ENCODE assay signal across 10 cellular contexts in the genomic region with DNA sequence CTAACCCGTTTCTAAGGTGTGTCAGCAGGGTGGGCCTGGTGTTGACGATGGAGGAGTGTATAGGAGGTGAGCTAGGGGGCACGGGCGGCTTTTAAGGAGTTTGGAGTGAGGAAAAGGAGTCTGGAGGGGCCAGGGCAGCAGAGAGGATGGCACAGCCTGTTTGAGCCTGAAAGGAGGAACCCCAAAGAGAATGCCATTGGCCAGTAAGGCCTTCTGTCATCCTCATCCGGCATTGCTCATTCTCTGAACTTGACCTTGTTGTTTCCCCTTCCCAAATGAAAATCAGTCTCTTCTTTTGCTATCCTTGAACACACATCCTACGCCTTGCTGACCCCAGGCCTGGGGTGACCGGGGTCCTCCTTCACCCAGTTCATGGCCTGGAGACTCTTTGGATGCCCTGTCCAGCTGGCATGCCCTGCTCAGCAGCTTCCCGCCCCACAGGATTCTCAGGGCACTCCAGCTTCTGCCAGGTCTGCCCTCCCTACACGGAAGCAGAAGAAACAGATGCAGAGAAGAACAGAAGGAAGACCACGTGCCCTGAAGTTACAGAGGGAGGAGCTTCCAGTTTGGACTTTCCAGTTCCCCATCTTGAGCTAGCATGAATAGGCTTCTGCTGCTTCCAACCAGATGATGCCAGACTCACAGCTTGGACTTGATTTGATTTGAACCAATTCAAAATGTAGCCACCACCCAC. TPM values are rescaled to one million over a fixed set of nuclear protein-coding genes. Genes with fewer than 3 reads are reported as not detected.
DNase-seq lines count a peak whose midpoint lies in the region; ATAC-seq and TF ChIP-seq lines count a peak whose summit lies in the region.
"Had no signal": no experiment of that assay in that cellular context is flagged by ENCODE, and none has a peak within 500 bp of the region (broad histone marks: within the 10 kb centered on the region; RNA-seq: fewer than 3 reads in every experiment).

No MANE protein-coding gene starts in this region.

- H3K36me3 ChIP-seq in IMR-90 (ENCODE audit: control insufficient read depth, insufficient read depth, low read length) (no peaks in the 10 kb centered on the region), adrenal gland (replicated peaks in 1 of 2) (no peaks in the 10 kb centered on the region), subcutaneous abdominal adipose tissue (ENCODE audit: control insufficient read depth in 5 of 5, insufficient read depth in 5 of 5, low read length in 5 of 5) (no peaks in the 10 kb centered on the region), brain microvascular endothelial cell (replicated peaks) (no peaks in the 10 kb centered on the region)

- no peak overlapping the region for H2AK5ac ChIP-seq in IMR-90 (ENCODE audit: low read depth, low read length)

- peak overlapping the region; percentile 21 for H2AFZ ChIP-seq in IMR-90 (replicated peaks; ENCODE audit: low read length, poor library complexity)

- H2AK9ac ChIP-seq in IMR-90 (replicated peaks; ENCODE audit: low read depth, low read length, poor library complexity), result peak overlapping the region; percentile 7

- WGBS in IMR-90 (ENCODE audit: extremely low coverage in 2 of 2, insufficient read length in 1 of 2), 2 experiments, result 79% methylated on average over 6 of the region's 10 CpGs; no CpG with 5 or more reads in 1 of the 2 experiments
- 57 to 68% (median 66%) methylated on average over 8 to 10 of the region's 10 CpGs for WGBS in adrenal gland, 4 donors

- TF ChIP-seq RAD21 in IMR-90 (IDR thresholded peaks at IDR 0.05; ENCODE audit: low read length), result no peak

- no peak overlapping the region for H3K18ac ChIP-seq in IMR-90 (ENCODE audit: low read depth, low read length)

- H4K5ac ChIP-seq in IMR-90 (ENCODE audit: low read depth, low read length), result no peak overlapping the region

- no peak overlapping the region for H4K91ac ChIP-seq in IMR-90 (ENCODE audit: insufficient read depth, low read depth, low read length)

- no peak for TF ChIP-seq CTCF in IMR-90 (conservative IDR thresholded peaks at IDR 0.05; ENCODE audit: low read depth, low read length)
- no peak for TF ChIP-seq CTCF in adrenal gland (IDR thresholded peaks at IDR 0.05)
- TF ChIP-seq CTCF in brain microvascular endothelial cell (IDR thresholded peaks at IDR 0.05; ENCODE audit: low read depth, low read length, missing control alignments), result no peak

- no peak overlapping the region for H2BK5ac ChIP-seq in IMR-90 (ENCODE audit: low read depth, low read length, poor library complexity, severe bottlenecking)

- H3K4me2 ChIP-seq in IMR-90 (ENCODE audit: low read depth, low read length), result no peak overlapping the region

- H2BK20ac ChIP-seq in IMR-90 (ENCODE audit: low read depth, low read length), result no peak overlapping the region

- no peak overlapping the region for H2BK120ac ChIP-seq in IMR-90 (ENCODE audit: low read depth, low read length)

- no peak overlapping the region for H3K4me3 ChIP-seq in IMR-90 (ENCODE audit: insufficient read depth, low read depth, low read length)
- no peak overlapping the region for H3K4me3 ChIP-seq in adrenal gland
- no peak overlapping the region for H3K4me3 ChIP-seq in subcutaneous abdominal adipose tissue (ENCODE audit: low read depth in 1 of 5, low read length in 5 of 5)
- no peak overlapping the region for H3K4me3 ChIP-seq in brain microvascular endothelial cell (ENCODE audit: low read depth, low read length)

- no peak overlapping the region for H3K9ac ChIP-seq in IMR-90 (ENCODE audit: low read depth, low read length)
- no peak overlapping the region for H3K9ac ChIP-seq in subcutaneous abdominal adipose tissue (ENCODE audit: low read length in 5 of 5)

- H3K27ac ChIP-seq in IMR-90 (ENCODE audit: insufficient read depth, low read length) (no peak overlapping the region), adrenal gland (peak overlapping the region in 4 of 5 donors; percentile 67 to 82 (median 77)), subcutaneous abdominal adipose tissue (ENCODE audit: low read depth, low read length) (peak overlapping the region; percentile 46), brain microvascular endothelial cell (no peak overlapping the region)

- no peak overlapping the region for H4K8ac ChIP-seq in IMR-90 (ENCODE audit: low read depth in 2 of 2, low read length in 2 of 2)

- H2BK15ac ChIP-seq in IMR-90 (ENCODE audit: low read depth, low read length), result no peak overlapping the region

- H3K4me1 ChIP-seq in IMR-90 (ENCODE audit: control insufficient read depth, insufficient read depth, low read length) (peaks cover 2% of the 10 kb centered on the region; the same call in 1 of the 2 replicates), adrenal gland (replicated peaks in 1 of 2) (peaks cover 14 to 32% of the 10 kb centered on the region in 2 donors), subcutaneous abdominal adipose tissue (ENCODE audit: control insufficient read depth in 5 of 5, insufficient read depth in 5 of 5, low read length in 5 of 5) (peaks cover 4 to 36% (median 33%) of the 10 kb centered on the region in 5 donors)

- intact Hi-C loops in IMR-90 (cut with micrococcal nuclease), result no loop called here
- intact Hi-C loops in adrenal gland (cut with DNase I), result no loop called here
- intact Hi-C loops in left colon (cut with DNase I, micrococcal nuclease), result no loop called here

- H3K23ac ChIP-seq in IMR-90 (ENCODE audit: low read depth, low read length), result no peak overlapping the region

- no peaks in the 10 kb centered on the region for H3K9me3 ChIP-seq in IMR-90 (ENCODE audit: control insufficient read depth, insufficient read depth, low read length)
- no peaks in the 10 kb centered on the region for H3K9me3 ChIP-seq in adrenal gland (replicated peaks in 1 of 3)
- H3K9me3 ChIP-seq in subcutaneous abdominal adipose tissue (ENCODE audit: control insufficient read depth in 5 of 5, low read length in 5 of 5), result no peaks in the 10 kb centered on the region

- no peaks in the 10 kb centered on the region for H3K79me1 ChIP-seq in IMR-90 (ENCODE audit: low read depth in 1 of 2, low read length in 2 of 2)

- POLR2A ChIA-PET in IMR-90 (lab: Charles Lee; ENCODE audit: unreplicated experiment), result no interaction called here

- CTCF ChIA-PET in IMR-90 (lab: Yijun Ruan, JAX), result interaction anchor here (1.2 kb wide), 1 partner anchor 11 kb away, joined by 4 read pairs; no protein-coding TSS in a partner anchor

- H3K27me3 ChIP-seq in IMR-90 (ENCODE audit: control insufficient read depth, insufficient read depth, low read length) (no peaks in the 10 kb centered on the region; the same call in 1 of the 2 replicates), adrenal gland (no peaks in the 10 kb centered on the region), subcutaneous abdominal adipose tissue (ENCODE audit: control insufficient read depth in 5 of 5, insufficient read depth in 4 of 5, low read length in 5 of 5) (no peaks in the 10 kb centered on the region), brain microvascular endothelial cell (replicated peaks) (no peaks in the 10 kb centered on the region)

- TF ChIP-seq POLR2A in IMR-90 (IDR thresholded peaks at IDR 0.05; ENCODE audit: low read depth, low read length), result no peak
- peak in 1 of 2 donors; percentile 6 for TF ChIP-seq POLR2A in adrenal gland (IDR thresholded peaks at IDR 0.05)

- H3K14ac ChIP-seq in IMR-90 (replicated peaks; ENCODE audit: low read depth, low read length), result no peak overlapping the region

- no TSS peak for BruUV-seq in IMR-90 (replicated peaks; lab: Mats Ljungman, UMichigan)

- no peak overlapping the region for H3K56ac ChIP-seq in IMR-90 (ENCODE audit: extremely low read depth, insufficient read depth, low read length)

- in situ Hi-C loops in IMR-90 (cut with MboI; ENCODE audit: low sequenced_read_pairs), result no loop called here
- in situ Hi-C loops in brain microvascular endothelial cell (cut with HindIII; ENCODE audit: low pct_ligation_motif_present, low sequenced_read_pairs), result no loop called here

- H3K9me1 ChIP-seq in IMR-90 (ENCODE audit: insufficient read depth, low read length), result peaks cover 3% of the 10 kb centered on the region; the same call in 1 of the 2 replicates

- H4K20me1 ChIP-seq in IMR-90 (ENCODE audit: insufficient read depth, low read length), result no peaks in the 10 kb centered on the region

- no peak for ATAC-seq in IMR-90 (ENCODE audit: low read depth)
- ATAC-seq in left colon, result peak; percentile 30
- no peak for ATAC-seq in GM21528 (IDR thresholded peaks at IDR 0.05; ENCODE audit: low FRiP score, unreplicated experiment)
- no peak for ATAC-seq in GM19035 (IDR thresholded peaks at IDR 0.05; ENCODE audit: unreplicated experiment)

- dilution Hi-C loops in IMR-90 (cut with HindIII; ENCODE audit: low sequenced_read_pairs, unreplicated experiment), result no loop called here

- no peak for DNase-seq in IMR-90
- peak in 3 of 7 donors; percentile 35 to 41 (median 35) for DNase-seq in adrenal gland
- no peak for DNase-seq in left colon
- no peak for DNase-seq in SW480 (ENCODE audit: low spot score)
- DNase-seq in brain microvascular endothelial cell, result no peak
- DNase-seq: activated gamma-delta T cell; effector CD4-positive, alpha-beta T cell had no signal

- no peak overlapping the region for H3K4ac ChIP-seq in IMR-90 (ENCODE audit: low read depth, low read length)

TF ChIP-seq in IMR-90, 13 proteins besides CTCF, POLR2A, EP300 and RAD21 (continues in another document):
- no peak for TF ChIP-seq BHLHE40 (IDR thresholded peaks at IDR 0.05; ENCODE audit: low read depth, low read length)
- no peak for TF ChIP-seq FOS (IDR thresholded peaks at IDR 0.05; ENCODE audit: low read depth, low read length)
- TF ChIP-seq CEBPB (IDR thresholded peaks at IDR 0.05; ENCODE audit: low read depth, low read length), result no peak
- no peak for TF ChIP-seq RFX5 (IDR thresholded peaks at IDR 0.05; ENCODE audit: low read depth, low read length)
- TF ChIP-seq RCOR1 (IDR thresholded peaks at IDR 0.05; ENCODE audit: insufficient replicate concordance, low read length), result no peak
- TF ChIP-seq SMC3 (IDR thresholded peaks at IDR 0.05; ENCODE audit: low read depth, low read length), result no peak
- no peak for TF ChIP-seq MAZ (IDR thresholded peaks at IDR 0.05; ENCODE audit: borderline replicate concordance, low read depth, low read length)
- TF ChIP-seq NFE2L2 (IDR thresholded peaks at IDR 0.05; ENCODE audit: low read depth, low read length), result no peak

RNA-seq across cellular contexts. Expression of gene KIF3C, which starts 20.5 kb away (rescaled TPM):
- total RNA-seq in IMR-90 (2012; rRNA removed) (8.1 and 15.4 TPM in 2 replicates), adrenal gland (10 to 100 TPM in 4 of 8 donors, 1 to 10 TPM in 4; 5.0 to 22.8 (median 10.0) TPM), left colon (1 to 10 TPM; 2.0 to 2.3 TPM)
- polyA plus RNA-seq in IMR-90 (2012; rRNA removed) (8.3 and 9.4 TPM in 2 replicates), adrenal gland (10 to 100 TPM in 1 of 3 donors, 1 to 10 TPM in 2; 2.8 to 10.4 (median 6.4) TPM)
- 6.1 and 8.3 TPM in 2 replicates for polyA plus RNA-seq in IMR-90 (2012; cell fraction: cytosol; rRNA removed)
- polyA plus RNA-seq in IMR-90 (2012; cell fraction: nucleus; rRNA removed; ENCODE audit: low replicate concordance), result 6.6 and 6.9 TPM in 2 replicates

RNA-seq across cellular contexts. Expression of gene RAB10, which starts 31.1 kb away (rescaled TPM):
- 30.1 and 79.7 TPM in 2 replicates for total RNA-seq in IMR-90 (2012; rRNA removed)
- 66.5 and 77.1 TPM in 2 replicates for polyA plus RNA-seq in IMR-90 (2012; rRNA removed)
- 45.2 and 71.7 TPM in 2 replicates for polyA plus RNA-seq in IMR-90 (2012; cell fraction: cytosol; rRNA removed)
- polyA plus RNA-seq in IMR-90 (2012; cell fraction: nucleus; rRNA removed; ENCODE audit: low replicate concordance), result 23.0 and 23.3 TPM in 2 replicates
- 100 to 1,000 TPM in 7 of 8 donors, 10 to 100 TPM in 1; 96.3 to 258 (median 155) TPM for total RNA-seq in adrenal gland
- 100 to 1,000 TPM in 1 of 3 donors, 10 to 100 TPM in 2; 31.8 to 369 (median 36.5) TPM for polyA plus RNA-seq in adrenal gland
- 100 to 1,000 TPM; 171 to 173 TPM for total RNA-seq in left colon

Comparison
In these comparisons a context has a peak if more than half of its experiments do, and no peak if none do; other contexts are left out.
1. H3K27ac ChIP-seq: peak in adrenal gland (4 of 5) and subcutaneous abdominal adipose tissue (single experiment); none in IMR-90 (single experiment) and brain microvascular endothelial cell (single experiment).